8 cellular contexts compared by ENCODE assay signal in genomic region chr19:46529622-46530451, GRCh38. TPM values are rescaled to one million over a fixed set of nuclear protein-coding genes. Genes with fewer than 3 reads are reported as not detected.
DNase-seq lines count a peak whose midpoint lies in the region; ATAC-seq, FAIRE-seq and TF ChIP-seq lines count a peak whose summit lies in the region.

No MANE protein-coding gene starts in this region.

- no peaks in the 10 kb centered on the region for H3K9me3 ChIP-seq in left lung

- ATAC-seq in left lung (peak; percentile 87), GM18505 (IDR thresholded peaks at IDR 0.05; ENCODE audit: unreplicated experiment) (no peak)

- H3K36me3 ChIP-seq in left lung: no peaks in the 10 kb centered on the region

- peak; percentile 85 for FAIRE-seq in A204.1 (lab: Jason Lieb, UNC)

- peak; percentile 71 for DNase-seq in NCI-H2196 (lab: John Stamatoyannopoulos, UW; ENCODE audit: unreplicated experiment)
- peak; percentile 72 for DNase-seq in activated CD4-positive, alpha-beta T cell treated with anti-CD3 and anti-CD28 coated beads for 1 hour
- DNase-seq in cerebellar cortex (ENCODE audit: low spot score): peak; percentile 66
- peak; percentile 87 to 89 for DNase-seq in left lung
- DNase-seq in stimulated activated CD8-positive, alpha-beta memory T cell treated with anti-CD3 and anti-CD28 coated beads, Interleukin-12 subunit alpha, Interleukin-12 subunit beta, amount 100 ng/mL, for 1 hour (ENCODE audit: low read depth): peak; percentile 63

- no peak overlapping the region for H3K4me3 ChIP-seq in GM12875 (ENCODE audit: low read depth, low read length)
- H3K4me3 ChIP-seq in left lung: no peak overlapping the region

- H3K4me1 ChIP-seq in left lung: peaks cover 6 to 17% of the 10 kb centered on the region in 2 donors

- peak; percentile 81 for TF ChIP-seq CTCF in GM12875 (IDR thresholded peaks at IDR 0.05; ENCODE audit: borderline replicate concordance, insufficient read depth, low read depth, low read length)
- TF ChIP-seq CTCF in left lung (IDR thresholded peaks at IDR 0.05): peak; percentile 85 to 90

- peaks cover 0 to 12% of the 10 kb centered on the region in 2 donors for H3K27me3 ChIP-seq in left lung

- H3K27ac ChIP-seq in left lung: peak overlapping the region in 1 of 2 donors; percentile 23

- TF ChIP-seq POLR2A in GM18505 (IDR thresholded peaks at IDR 0.05; ENCODE audit: borderline replicate concordance, extremely low read depth, insufficient read depth, insufficient read length): no peak

- intact Hi-C loops in left lung (cut with DNase I): loop anchor here in 1 of 2 donors (10.0 kb wide), 1 partner anchor 135 kb away; the partner anchor contains the start of gene DACT3

RNA-seq across cellular contexts. Expression of gene PNMA8B, which starts 34.2 kb away (rescaled TPM):
- 1 to 10 TPM; 1.4 to 2.1 TPM for total RNA-seq in left lung

RNA-seq across cellular contexts. Expression of gene PNMA8A, which starts 58.5 kb away (rescaled TPM):
- total RNA-seq in left lung: 1 to 10 TPM; 1.5 to 3.8 TPM
